ENCODE assay signal across 8 cellular contexts in the genomic region with DNA sequence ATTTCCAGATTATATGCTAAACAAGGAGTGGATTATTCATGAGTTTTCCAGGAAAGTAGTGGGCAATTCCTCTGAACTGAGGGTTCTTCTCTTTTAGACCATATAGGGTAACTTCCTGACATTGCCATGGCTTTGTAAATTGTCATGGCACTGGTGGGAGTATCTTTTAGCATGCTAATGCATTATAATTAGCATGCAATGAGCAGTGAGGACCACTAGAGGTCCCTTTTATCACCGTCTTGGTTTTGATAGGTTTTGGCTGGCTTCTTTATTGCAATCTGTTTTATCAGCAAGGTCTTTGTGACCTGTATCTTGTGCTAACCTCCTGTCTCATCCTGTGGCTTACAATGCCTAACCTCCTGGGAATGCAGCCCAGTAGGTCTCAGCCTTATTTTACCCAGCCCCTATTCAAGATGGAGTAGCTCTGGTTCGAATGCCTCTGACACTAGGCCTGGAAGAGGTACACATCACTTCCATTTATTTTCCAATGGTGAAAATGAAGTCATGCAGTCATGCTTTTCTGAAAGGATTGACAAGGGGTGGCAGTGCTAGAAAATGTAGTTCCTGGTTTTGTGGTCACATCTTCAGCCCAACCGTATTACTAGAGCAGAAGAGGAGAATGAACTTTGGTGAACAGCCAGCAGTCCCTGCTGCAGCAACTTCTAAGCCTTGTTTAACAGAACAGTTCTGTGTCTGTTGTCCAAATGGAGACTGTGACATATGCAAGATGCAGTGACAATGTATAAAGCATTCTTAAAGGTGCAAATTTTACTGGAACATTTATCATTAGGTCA. TPM values are rescaled to one million over a fixed set of nuclear protein-coding genes. Genes with fewer than 3 reads are reported as not detected.
A peak's percentile ranks its signal among the peaks of the same experiment; 100 is the strongest.
DNase-seq lines count a peak whose midpoint lies in the region; ATAC-seq and TF ChIP-seq lines count a peak whose summit lies in the region.

No MANE protein-coding gene starts in this region.

- no peak overlapping the region for H3K9ac ChIP-seq in GM23248

- H3K4me3 Mint-ChIP-seq in glutamatergic neuron (ENCODE audit: unreplicated experiment): no peak overlapping the region

- no peak overlapping the region for H3K27ac Mint-ChIP-seq in glutamatergic neuron (ENCODE audit: unreplicated experiment)

- TF ChIP-seq CTCF in C4-2B (conservative IDR thresholded peaks at IDR 0.05): peak; percentile 64
- TF ChIP-seq CTCF in glutamatergic neuron (IDR thresholded peaks at IDR 0.05; ENCODE audit: partially characterized antibody, unreplicated experiment): peak; percentile 70

- 23 to 24% methylated on average over 3 of the region's 3 CpGs for WGBS in GM23248 (ENCODE audit: low coverage in 1 of 2, low lambda C conversion rate in 2 of 2, missing lambda C conversion rate in 2 of 2), 2 experiments

- no peaks in the 10 kb centered on the region for H3K79me2 ChIP-seq in GM23248 (ENCODE audit: insufficient read depth)

- no peaks in the 10 kb centered on the region for H3K9me3 ChIP-seq in GM23248 (ENCODE audit: low read depth)

- no peaks in the 10 kb centered on the region for H3K9me3 Mint-ChIP-seq in glutamatergic neuron (ENCODE audit: unreplicated experiment)

- no peaks in the 10 kb centered on the region for H3K4me1 ChIP-seq in GM23248 (ENCODE audit: insufficient read depth)

- H3K27me3 ChIP-seq in GM23248 (replicated peaks; ENCODE audit: insufficient read depth): no peaks in the 10 kb centered on the region

- ATAC-seq in HG03135 (IDR thresholded peaks at IDR 0.05; ENCODE audit: unreplicated experiment) (no peak), HG03045 (IDR thresholded peaks at IDR 0.05; ENCODE audit: unreplicated experiment) (no peak)

- peak; percentile 20 for DNase-seq in GM23248
- peak; percentile 42 for DNase-seq in SKM-1 (lab: John Stamatoyannopoulos, UW; ENCODE audit: unreplicated experiment)
- DNase-seq in glutamatergic neuron: no peak
- DNase-seq in activated CD8-positive, alpha-beta memory T cell treated with anti-CD3 and anti-CD28 coated beads, Interleukin-2, amount 50 U/mL, for 4 hours: no peak
- DNase-seq in NCI-H1417 (lab: John Stamatoyannopoulos, UW): no peak

- H3K9me2 ChIP-seq in GM23248 (ENCODE audit: insufficient read depth): no peaks in the 10 kb centered on the region

- no peak overlapping the region for H3K4me3 ChIP-seq in GM23248

- H3K27ac ChIP-seq in C4-2B (no peak overlapping the region), GM23248 (no peak overlapping the region)

- H3K27me3 Mint-ChIP-seq in glutamatergic neuron (ENCODE audit: unreplicated experiment): no peaks in the 10 kb centered on the region

- no peaks in the 10 kb centered on the region for H4K20me1 ChIP-seq in GM23248 (ENCODE audit: insufficient read depth)

- in situ Hi-C loops in GM23248 (cut with MboI): no loop called here

- H3F3A ChIP-seq in GM23248 (ENCODE audit: insufficient read depth): no peaks in the 10 kb centered on the region

- H2AFZ ChIP-seq in GM23248: 0 out of 2 replicates have a peak overlapping the region, but pooled peaks have one; percentile 11

- no peaks in the 10 kb centered on the region for H3K4me1 Mint-ChIP-seq in glutamatergic neuron (ENCODE audit: low read depth, unreplicated experiment)

- H3K4me2 ChIP-seq in GM23248 (ENCODE audit: unreplicated experiment): no peak overlapping the region

- peaks cover 6% of the 10 kb centered on the region for H3K36me3 Mint-ChIP-seq in glutamatergic neuron (ENCODE audit: unreplicated experiment)

- no peaks in the 10 kb centered on the region for H3K36me3 ChIP-seq in GM23248 (ENCODE audit: low read depth)

RNA-seq across cellular contexts. Expression of a gene that starts 26.6 kb away (rescaled TPM):
- total RNA-seq in GM23248 (2014; rRNA removed; shearing (Covaris generic)): 33.3 and 40.0 TPM in 2 replicates
- polyA plus RNA-seq in GM23248 (2016; fragmentation: Nextera tagmentation; extraction: Ambion mirVana): 25.9 and 26.3 TPM in 2 replicates
- total RNA-seq in glutamatergic neuron (ENCODE audit: unreplicated experiment): 5.4 TPM

Comparison
In these comparisons a context has a peak if more than half of its experiments do, and no peak if none do; other contexts are left out.
1. DNase-seq: peak in GM23248 (single experiment) and SKM-1 (single experiment); none in glutamatergic neuron (single experiment), activated CD8-positive, alpha-beta memory T cell treated with anti-CD3 and anti-CD28 coated beads, Interleukin-2, amount 50 U/mL, for 4 hours (single experiment) and NCI-H1417 (0 of 3).